ENCODE assay signal across 19 cellular contexts in genomic region chr1:42748021-42748420, GRCh38. TPM values are rescaled to one million over a fixed set of nuclear protein-coding genes. Genes with fewer than 3 reads are reported as not detected.
DNase-seq lines count a peak whose midpoint lies in the region; ATAC-seq, FAIRE-seq and TF ChIP-seq lines count a peak whose summit lies in the region.
"Had no signal": no experiment of that assay in that cellular context is flagged by ENCODE, and none has a peak within 500 bp of the region (broad histone marks: within the 10 kb centered on the region; RNA-seq: fewer than 3 reads in every experiment).

No MANE protein-coding gene starts in this region.

- H3K4me3 Mint-ChIP-seq in central memory CD8-positive, alpha-beta T cell: no peak overlapping the region
- no peak overlapping the region for H3K4me3 Mint-ChIP-seq in chondrocyte (ENCODE audit: unreplicated experiment)

- no peaks in the 10 kb centered on the region for H3K9me3 Mint-ChIP-seq in central memory CD8-positive, alpha-beta T cell
- H3K9me3 Mint-ChIP-seq in chondrocyte (ENCODE audit: low read depth): no peaks in the 10 kb centered on the region

- H2BK12ac ChIP-seq in neuronal stem cell (ENCODE audit: low read length): no peak overlapping the region

- peaks cover 43% of the 10 kb centered on the region for H3K36me3 ChIP-seq in right atrium auricular region
- H3K36me3 ChIP-seq in neuronal stem cell (replicated peaks in 1 of 2; ENCODE audit: control insufficient read depth in 2 of 2, insufficient read depth in 2 of 2, low read length in 2 of 2): peaks cover 54 to 68% of the 10 kb centered on the region in 2 donors

- H3K79me1 ChIP-seq in neuronal stem cell (ENCODE audit: low read depth, low read length): no peaks in the 10 kb centered on the region

- no peak overlapping the region for H2BK5ac ChIP-seq in neuronal stem cell (ENCODE audit: low read length)

- H3K27me3 Mint-ChIP-seq in central memory CD8-positive, alpha-beta T cell: no peaks in the 10 kb centered on the region
- H3K27me3 Mint-ChIP-seq in chondrocyte (ENCODE audit: low read depth): no peaks in the 10 kb centered on the region

- H4K8ac ChIP-seq in neuronal stem cell (ENCODE audit: low read depth, low read length): peak overlapping the region; percentile 30

- H3K27me3 ChIP-seq in right atrium auricular region: no peaks in the 10 kb centered on the region
- H3K27me3 ChIP-seq in neuronal stem cell (ENCODE audit: control insufficient read depth in 3 of 3, insufficient read depth in 3 of 3, low read depth in 1 of 3, low read length in 3 of 3): no peaks in the 10 kb centered on the region

- H2BK15ac ChIP-seq in neuronal stem cell (ENCODE audit: low read length): no peak overlapping the region

- no peak overlapping the region for H2BK120ac ChIP-seq in neuronal stem cell (ENCODE audit: low read depth, low read length)

- H2AFZ ChIP-seq in neuronal stem cell (ENCODE audit: low read length): no peak overlapping the region

- H4K91ac ChIP-seq in neuronal stem cell (ENCODE audit: low read depth, low read length, poor library complexity): no peak overlapping the region

- H3K4me1 ChIP-seq in right atrium auricular region (no peaks in the 10 kb centered on the region), neuronal stem cell (ENCODE audit: control insufficient read depth in 2 of 2, insufficient read depth in 1 of 2, low read depth in 1 of 2, low read length in 2 of 2) (no peaks in the 10 kb centered on the region)

- H3K27ac Mint-ChIP-seq in central memory CD8-positive, alpha-beta T cell (ENCODE audit: low read depth): peak overlapping the region; percentile 66
- no peak overlapping the region for H3K27ac Mint-ChIP-seq in chondrocyte (ENCODE audit: unreplicated experiment)

- no CpG with 5 or more reads among the region's 10 CpGs for WGBS in neuronal stem cell (ENCODE audit: extremely low coverage in 2 of 2, insufficient read length in 2 of 2, insufficient replicate concordance in 1 of 2), 2 donors

- H3K36me3 Mint-ChIP-seq in central memory CD8-positive, alpha-beta T cell (ENCODE audit: insufficient read depth): peaks cover 26% of the 10 kb centered on the region
- H3K36me3 Mint-ChIP-seq in chondrocyte (ENCODE audit: low read depth): peaks cover 45% of the 10 kb centered on the region

- H2AK5ac ChIP-seq in neuronal stem cell (ENCODE audit: low read depth, low read length): no peak overlapping the region

- no peak overlapping the region for H3K23ac ChIP-seq in neuronal stem cell (ENCODE audit: low read depth, low read length, poor library complexity)

- TF ChIP-seq CTCF in right atrium auricular region (IDR thresholded peaks at IDR 0.05) (no peak), chondrocyte (IDR thresholded peaks at IDR 0.05) (no peak)

- no peak overlapping the region for H3K18ac ChIP-seq in neuronal stem cell (ENCODE audit: low read length)

- H3K27ac ChIP-seq in right atrium auricular region (no peak overlapping the region), neuronal stem cell (replicated peaks; ENCODE audit: low read length) (no peak overlapping the region)

- FAIRE-seq in urothelium cell line (lab: Jason Lieb, UNC): peak; percentile 55

- no peak overlapping the region for H3K9ac ChIP-seq in neuronal stem cell (ENCODE audit: low read depth, low read length, poor library complexity)

- no peak overlapping the region for H3K4ac ChIP-seq in neuronal stem cell (ENCODE audit: low read length)

- H3K14ac ChIP-seq in neuronal stem cell (ENCODE audit: low read length): no peak overlapping the region

- no peak overlapping the region for H3K4me2 ChIP-seq in neuronal stem cell (ENCODE audit: insufficient read depth, low read length, poor library complexity, severe bottlenecking)

- H3K4me1 Mint-ChIP-seq in central memory CD8-positive, alpha-beta T cell: no peaks in the 10 kb centered on the region
- H3K4me1 Mint-ChIP-seq in chondrocyte (ENCODE audit: low read depth): peaks cover 9% of the 10 kb centered on the region

- H3K4me3 ChIP-seq in right atrium auricular region (no peak overlapping the region), neuronal stem cell (ENCODE audit: low read length in 2 of 2) (no peak overlapping the region)

- intact Hi-C loops in cardiac septum (cut with DNase I): loop anchor here (5.0 to 10.0 kb wide), 2 partner anchors 403 to 601 kb away; no protein-coding TSS in a partner anchor

- DNase-seq in cardiac septum (ENCODE audit: low spot score): peak; percentile 57
- no peak for DNase-seq in right atrium auricular region (ENCODE audit: low spot score)
- no peak for DNase-seq in central memory CD8-positive, alpha-beta T cell (ENCODE audit: low spot score in 2 of 2)
- DNase-seq in neuronal stem cell (ENCODE audit: low spot score): no peak
- no peak for DNase-seq in urothelium cell line (ENCODE audit: low spot score)
- DNase-seq in chondrocyte (ENCODE audit: low spot score): no peak
- no peak for DNase-seq in MV-4-11 (lab: John Stamatoyannopoulos, UW)
- no peak for DNase-seq in NCI-H2029 (lab: John Stamatoyannopoulos, UW)
- DNase-seq: C1 segment of cervical spinal cord, DND-41, KBM-7, NCI-H1694 treated with DMSO at 0.1 percent for 48 hours, NCI-H2107, NCI-H2227 treated with DMSO at 0.1 percent for 48 hours, NCI-H510A treated with DMSO at 0.1 percent for 48 hours, NCI-H774 had no signal

- no peaks in the 10 kb centered on the region for H3K9me3 ChIP-seq in right atrium auricular region
- peaks cover 11 to 12% of the 10 kb centered on the region in 2 donors for H3K9me3 ChIP-seq in neuronal stem cell (replicated peaks in 1 of 2; ENCODE audit: control insufficient read depth in 2 of 2, insufficient read depth in 1 of 2, low read depth in 1 of 2, low read length in 2 of 2)

- no peak for ATAC-seq in central memory CD8-positive, alpha-beta T cell (replicated peaks; ENCODE audit: extremely low read depth, poor library complexity, severe bottlenecking)

RNA-seq across cellular contexts. Expression of gene CLDN19, which starts 8.0 kb away (rescaled TPM):
- total RNA-seq in cardiac septum (not detected), right atrium auricular region (under 1 TPM in 1 of 2 donors, not detected in 1; 0.28 TPM), chondrocyte (not detected in 3 replicates)
- polyA plus RNA-seq in neuronal stem cell (2013, experiment 1 of 2): 2.4 TPM
- 2.7 TPM for polyA plus RNA-seq in neuronal stem cell (2013, experiment 2 of 2)
- total RNA-seq: H4, RPMI7951 had no signal

RNA-seq across cellular contexts. Expression of gene P3H1, which starts 18.8 kb away (rescaled TPM):
- total RNA-seq in cardiac septum: 12.2 TPM
- total RNA-seq in right atrium auricular region: 10 to 100 TPM; 11.3 to 15.6 TPM
- polyA plus RNA-seq in neuronal stem cell (2013, experiment 1 of 2): 50.7 TPM
- polyA plus RNA-seq in neuronal stem cell (2013, experiment 2 of 2): 49.2 TPM
- total RNA-seq in chondrocyte: 256 to 288 TPM (median 278 TPM) in 3 replicates

RNA-seq across cellular contexts. Expression of gene C1orf50, which starts 19.0 kb away (rescaled TPM):
- total RNA-seq in cardiac septum (11.0 TPM), right atrium auricular region (1 to 10 TPM; 3.0 to 3.6 TPM), chondrocyte (6.7 to 6.9 TPM (median 6.7 TPM) in 3 replicates)
- 3.3 TPM for polyA plus RNA-seq in neuronal stem cell (2013, experiment 1 of 2)
- polyA plus RNA-seq in neuronal stem cell (2013, experiment 2 of 2): 3.4 TPM

RNA-seq across cellular contexts. Expression of gene TMEM269, which starts 36.8 kb away (rescaled TPM):
- not detected for total RNA-seq in cardiac septum
- not detected for total RNA-seq in right atrium auricular region
- 1.2 TPM for polyA plus RNA-seq in neuronal stem cell (2013, experiment 1 of 2)
- 1.2 TPM for polyA plus RNA-seq in neuronal stem cell (2013, experiment 2 of 2)
- 0.20 to 0.70 TPM (median 0.23 TPM) in 3 replicates for total RNA-seq in chondrocyte
- total RNA-seq: G401, RPMI7951 had no signal

Comparison
In these comparisons a context has a peak if more than half of its experiments do, and no peak if none do; other contexts are left out.
1. RNA of gene P3H1, which starts 18.8 kb away (total RNA-seq): 256 to 288 TPM in chondrocyte; 11.3 to 15.6 TPM in right atrium auricular region and 12.2 TPM in cardiac septum (single experiment); every median in the first group is over 10 times any median in the second.